1 cellular context compared by ENCODE assay signal in genomic region chr6:27296106-27296783, GRCh38.
TF ChIP-seq lines count a peak whose summit lies in the region.

No MANE protein-coding gene starts in this region.

TF ChIP-seq in HEK293, 187 proteins besides CTCF, POLR2A, EP300 and RAD21 (continued from another document and continues in another):
- TF ChIP-seq, protein P1, sequence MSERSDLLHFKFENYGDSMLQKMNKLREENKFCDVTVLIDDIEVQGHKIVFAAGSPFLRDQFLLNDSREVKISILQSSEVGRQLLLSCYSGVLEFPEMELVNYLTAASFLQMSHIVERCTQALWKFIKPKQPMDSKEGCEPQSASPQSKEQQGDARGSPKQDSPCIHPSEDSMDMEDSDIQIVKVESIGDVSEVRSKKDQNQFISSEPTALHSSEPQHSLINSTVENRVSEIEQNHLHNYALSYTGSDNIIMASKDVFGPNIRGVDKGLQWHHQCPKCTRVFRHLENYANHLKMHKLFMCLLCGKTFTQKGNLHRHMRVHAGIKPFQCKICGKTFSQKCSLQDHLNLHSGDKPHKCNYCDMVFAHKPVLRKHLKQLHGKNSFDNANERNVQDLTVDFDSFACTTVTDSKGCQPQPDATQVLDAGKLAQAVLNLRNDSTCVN (tag by site-specific recombination; optimal IDR thresholded peaks at IDR 0.05): peak; percentile 30
- peak; percentile 80 for TF ChIP-seq ZNF16 (tag by site-specific recombination; IDR thresholded peaks at IDR 0.05; ENCODE audit: low read depth)
- TF ChIP-seq SP7 (tag by site-specific recombination; IDR thresholded peaks at IDR 0.05): no peak
- no peak for TF ChIP-seq ZNF768 (tag by site-specific recombination; IDR thresholded peaks at IDR 0.05)
- TF ChIP-seq REST (tag by site-specific recombination; IDR thresholded peaks at IDR 0.05): no peak
- no peak for TF ChIP-seq ZNF157 (tag by site-specific recombination; IDR thresholded peaks at IDR 0.05)
- TF ChIP-seq ZNF416 (tag by site-specific recombination; IDR thresholded peaks at IDR 0.05): no peak
- TF ChIP-seq, protein P2, sequence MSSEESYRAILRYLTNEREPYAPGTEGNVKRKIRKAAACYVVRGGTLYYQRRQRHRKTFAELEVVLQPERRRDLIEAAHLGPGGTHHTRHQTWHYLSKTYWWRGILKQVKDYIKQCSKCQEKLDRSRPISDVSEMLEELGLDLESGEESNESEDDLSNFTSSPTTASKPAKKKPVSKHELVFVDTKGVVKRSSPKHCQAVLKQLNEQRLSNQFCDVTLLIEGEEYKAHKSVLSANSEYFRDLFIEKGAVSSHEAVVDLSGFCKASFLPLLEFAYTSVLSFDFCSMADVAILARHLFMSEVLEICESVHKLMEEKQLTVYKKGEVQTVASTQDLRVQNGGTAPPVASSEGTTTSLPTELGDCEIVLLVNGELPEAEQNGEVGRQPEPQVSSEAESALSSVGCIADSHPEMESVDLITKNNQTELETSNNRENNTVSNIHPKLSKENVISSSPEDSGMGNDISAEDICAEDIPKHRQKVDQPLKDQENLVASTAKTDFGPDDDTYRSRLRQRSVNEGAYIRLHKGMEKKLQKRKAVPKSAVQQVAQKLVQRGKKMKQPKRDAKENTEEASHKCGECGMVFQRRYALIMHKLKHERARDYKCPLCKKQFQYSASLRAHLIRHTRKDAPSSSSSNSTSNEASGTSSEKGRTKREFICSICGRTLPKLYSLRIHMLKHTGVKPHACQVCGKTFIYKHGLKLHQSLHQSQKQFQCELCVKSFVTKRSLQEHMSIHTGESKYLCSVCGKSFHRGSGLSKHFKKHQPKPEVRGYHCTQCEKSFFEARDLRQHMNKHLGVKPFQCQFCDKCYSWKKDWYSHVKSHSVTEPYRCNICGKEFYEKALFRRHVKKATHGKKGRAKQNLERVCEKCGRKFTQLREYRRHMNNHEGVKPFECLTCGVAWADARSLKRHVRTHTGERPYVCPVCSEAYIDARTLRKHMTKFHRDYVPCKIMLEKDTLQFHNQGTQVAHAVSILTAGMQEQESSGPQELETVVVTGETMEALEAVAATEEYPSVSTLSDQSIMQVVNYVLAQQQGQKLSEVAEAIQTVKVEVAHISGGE (tag by site-specific recombination; conservative IDR thresholded peaks at IDR 0.05; ENCODE audit: low read depth): peak; percentile 70
- TF ChIP-seq ZNF670 (tag by site-specific recombination; IDR thresholded peaks at IDR 0.05; ENCODE audit: low read depth): no peak
- peak; percentile 74 for TF ChIP-seq ZIC2 (tag by site-specific recombination; IDR thresholded peaks at IDR 0.05)
- TF ChIP-seq, protein P3, sequence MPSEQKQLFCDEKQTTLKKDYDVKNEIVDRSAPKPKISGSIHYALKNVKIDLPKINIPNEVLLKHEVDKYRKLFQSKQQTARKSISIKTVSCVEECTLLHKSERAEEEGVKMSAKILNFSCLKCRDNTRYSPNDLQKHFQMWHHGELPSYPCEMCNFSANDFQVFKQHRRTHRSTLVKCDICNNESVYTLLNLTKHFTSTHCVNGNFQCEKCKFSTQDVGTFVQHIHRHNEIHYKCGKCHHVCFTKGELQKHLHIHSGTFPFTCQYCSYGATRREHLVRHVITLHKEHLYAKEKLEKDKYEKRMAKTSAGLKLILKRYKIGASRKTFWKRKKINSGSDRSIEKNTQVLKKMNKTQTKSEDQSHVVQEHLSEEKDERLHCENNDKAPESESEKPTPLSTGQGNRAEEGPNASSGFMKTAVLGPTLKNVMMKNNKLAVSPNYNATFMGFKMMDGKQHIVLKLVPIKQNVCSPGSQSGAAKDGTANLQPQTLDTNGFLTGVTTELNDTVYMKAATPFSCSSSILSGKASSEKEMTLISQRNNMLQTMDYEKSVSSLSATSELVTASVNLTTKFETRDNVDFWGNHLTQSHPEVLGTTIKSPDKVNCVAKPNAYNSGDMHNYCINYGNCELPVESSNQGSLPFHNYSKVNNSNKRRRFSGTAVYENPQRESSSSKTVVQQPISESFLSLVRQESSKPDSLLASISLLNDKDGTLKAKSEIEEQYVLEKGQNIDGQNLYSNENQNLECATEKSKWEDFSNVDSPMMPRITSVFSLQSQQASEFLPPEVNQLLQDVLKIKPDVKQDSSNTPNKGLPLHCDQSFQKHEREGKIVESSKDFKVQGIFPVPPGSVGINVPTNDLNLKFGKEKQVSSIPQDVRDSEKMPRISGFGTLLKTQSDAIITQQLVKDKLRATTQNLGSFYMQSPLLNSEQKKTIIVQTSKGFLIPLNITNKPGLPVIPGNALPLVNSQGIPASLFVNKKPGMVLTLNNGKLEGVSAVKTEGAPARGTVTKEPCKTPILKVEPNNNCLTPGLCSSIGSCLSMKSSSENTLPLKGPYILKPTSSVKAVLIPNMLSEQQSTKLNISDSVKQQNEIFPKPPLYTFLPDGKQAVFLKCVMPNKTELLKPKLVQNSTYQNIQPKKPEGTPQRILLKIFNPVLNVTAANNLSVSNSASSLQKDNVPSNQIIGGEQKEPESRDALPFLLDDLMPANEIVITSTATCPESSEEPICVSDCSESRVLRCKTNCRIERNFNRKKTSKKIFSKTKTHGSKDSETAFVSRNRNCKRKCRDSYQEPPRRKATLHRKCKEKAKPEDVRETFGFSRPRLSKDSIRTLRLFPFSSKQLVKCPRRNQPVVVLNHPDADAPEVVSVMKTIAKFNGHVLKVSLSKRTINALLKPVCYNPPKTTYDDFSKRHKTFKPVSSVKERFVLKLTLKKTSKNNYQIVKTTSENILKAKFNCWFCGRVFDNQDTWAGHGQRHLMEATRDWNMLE (tag by site-specific recombination; conservative IDR thresholded peaks at IDR 0.05; ENCODE audit: low read depth): no peak
- TF ChIP-seq ZNF600 (tag by site-specific recombination; IDR thresholded peaks at IDR 0.05): peak; percentile 63; the same call in 1 of the 2 replicates
- TF ChIP-seq, protein P4, sequence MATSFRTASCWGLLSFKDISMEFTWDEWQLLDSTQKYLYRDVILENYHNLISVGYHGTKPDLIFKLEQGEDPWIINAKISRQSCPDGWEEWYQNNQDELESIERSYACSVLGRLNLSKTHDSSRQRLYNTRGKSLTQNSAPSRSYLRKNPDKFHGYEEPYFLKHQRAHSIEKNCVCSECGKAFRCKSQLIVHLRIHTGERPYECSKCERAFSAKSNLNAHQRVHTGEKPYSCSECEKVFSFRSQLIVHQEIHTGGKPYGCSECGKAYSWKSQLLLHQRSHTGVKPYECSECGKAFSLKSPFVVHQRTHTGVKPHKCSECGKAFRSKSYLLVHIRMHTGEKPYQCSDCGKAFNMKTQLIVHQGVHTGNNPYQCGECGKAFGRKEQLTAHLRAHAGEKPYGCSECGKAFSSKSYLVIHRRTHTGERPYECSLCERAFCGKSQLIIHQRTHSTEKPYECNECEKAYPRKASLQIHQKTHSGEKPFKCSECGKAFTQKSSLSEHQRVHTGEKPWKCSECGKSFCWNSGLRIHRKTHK (tag by site-specific recombination; IDR thresholded peaks at IDR 0.05): no peak
- TF ChIP-seq ZNF366 (tag by site-specific recombination; conservative IDR thresholded peaks at IDR 0.05): peak; percentile 68
- TF ChIP-seq ZNF707 (tag by site-specific recombination; IDR thresholded peaks at IDR 0.05): no peak
- peak; percentile 43; the same call in 1 of the 2 replicates for TF ChIP-seq ZBTB6 (tag by site-specific recombination; IDR thresholded peaks at IDR 0.05)
- TF ChIP-seq ZNF621 (tag by site-specific recombination; IDR thresholded peaks at IDR 0.05): no peak
- TF ChIP-seq ZNF202 (tag by site-specific recombination; IDR thresholded peaks at IDR 0.05; ENCODE audit: borderline replicate concordance): no peak
- TF ChIP-seq ZNF19 (tag by site-specific recombination; IDR thresholded peaks at IDR 0.05; ENCODE audit: low read depth): no peak
- TF ChIP-seq, protein P5, sequence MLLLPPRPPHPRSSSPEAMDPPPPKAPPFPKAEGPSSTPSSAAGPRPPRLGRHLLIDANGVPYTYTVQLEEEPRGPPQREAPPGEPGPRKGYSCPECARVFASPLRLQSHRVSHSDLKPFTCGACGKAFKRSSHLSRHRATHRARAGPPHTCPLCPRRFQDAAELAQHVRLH (tag by site-specific recombination; IDR thresholded peaks at IDR 0.05): no peak
- TF ChIP-seq GLIS2 (tag by site-specific recombination; IDR thresholded peaks at IDR 0.05): peak; percentile 87
- TF ChIP-seq ZNF777 (tag by site-specific recombination; IDR thresholded peaks at IDR 0.05; ENCODE audit: borderline replicate concordance): no peak
- peak; percentile 48; the same call in 1 of the 2 replicates for TF ChIP-seq ZNF398 (tag by site-specific recombination; IDR thresholded peaks at IDR 0.05)
- TF ChIP-seq ZBTB10 (tag by site-specific recombination; IDR thresholded peaks at IDR 0.05): no peak
- no peak for TF ChIP-seq SCRT1 (tag by site-specific recombination; IDR thresholded peaks at IDR 0.05; ENCODE audit: borderline replicate concordance)
- no peak for TF ChIP-seq ZNF169 (tag by site-specific recombination; IDR thresholded peaks at IDR 0.05)
- TF ChIP-seq ZNF558 (tag by site-specific recombination; IDR thresholded peaks at IDR 0.05): no peak
- TF ChIP-seq ZNF280D (tag by site-specific recombination; IDR thresholded peaks at IDR 0.05): no peak
